Comparison of ENCODE assay signal across 14 cellular contexts in genomic region chr7:95460653-95461052, GRCh38. TPM values are rescaled to one million over a fixed set of nuclear protein-coding genes. Genes with fewer than 3 reads are reported as not detected.
"Had no signal": no experiment of that assay in that cellular context is flagged by ENCODE, and none has a peak within 500 bp of the region (broad histone marks: within the 10 kb centered on the region; RNA-seq: fewer than 3 reads in every experiment).

No MANE protein-coding gene starts in this region.

RNA-seq across cellular contexts. Expression of gene ASB4, which starts 25.1 kb away (rescaled TPM):
- total RNA-seq: activated B cell treated with CpG ODN at 0.5 μM for 24 hours; activated CD4-positive, alpha-beta memory T cell treated with anti-CD3 and anti-CD28 coated beads for 36 hours; activated CD4-positive, alpha-beta memory T cell treated with anti-CD3 and anti-CD28 coated beads, Interleukin-2, amount 10 ng/mL, durations not matched to agents 7 days and 5 days; activated CD4-positive, alpha-beta T cell treated with anti-CD3 and anti-CD28 coated beads for 36 hours; activated CD4-positive, alpha-beta T cell treated with anti-CD3 and anti-CD28 coated beads, Interleukin-2, amount 10 ng/mL, durations not matched to agents 24 days and 14 days; activated CD4-positive, alpha-beta T cell treated with anti-CD3 and anti-CD28 coated beads, Interleukin-2, amount 10 ng/mL, durations not matched to agents 7 days and 5 days; activated CD8-positive, alpha-beta memory T cell treated with anti-CD3 and anti-CD28 coated beads for 36 hours; activated CD8-positive, alpha-beta memory T cell treated with anti-CD3 and anti-CD28 coated beads, Interleukin-2, amount 10 ng/mL, durations not matched to agents 7 days and 5 days; activated CD8-positive, alpha-beta T cell treated with anti-CD3 and anti-CD28 coated beads for 36 hours; activated CD8-positive, alpha-beta T cell treated with anti-CD3 and anti-CD28 coated beads, Interleukin-2, amount 10 ng/mL, durations not matched to agents 7 days and 5 days; T-helper 1 cell treated with Interleukin-12 subunit alpha and Interleukin-12 subunit beta and Interleukin-4 antibody, amounts not matched to agents 30 ng/mL and 1 ng/mL, for 36 hours; T-helper 17 cell; T-helper 2 cell treated with Interferon-gamma antibody and Interleukin-4, amounts not matched to agents 100 ng/mL and 5 ng/mL, for 36 hours; WTC11 had no signal
